In the genomic region with DNA sequence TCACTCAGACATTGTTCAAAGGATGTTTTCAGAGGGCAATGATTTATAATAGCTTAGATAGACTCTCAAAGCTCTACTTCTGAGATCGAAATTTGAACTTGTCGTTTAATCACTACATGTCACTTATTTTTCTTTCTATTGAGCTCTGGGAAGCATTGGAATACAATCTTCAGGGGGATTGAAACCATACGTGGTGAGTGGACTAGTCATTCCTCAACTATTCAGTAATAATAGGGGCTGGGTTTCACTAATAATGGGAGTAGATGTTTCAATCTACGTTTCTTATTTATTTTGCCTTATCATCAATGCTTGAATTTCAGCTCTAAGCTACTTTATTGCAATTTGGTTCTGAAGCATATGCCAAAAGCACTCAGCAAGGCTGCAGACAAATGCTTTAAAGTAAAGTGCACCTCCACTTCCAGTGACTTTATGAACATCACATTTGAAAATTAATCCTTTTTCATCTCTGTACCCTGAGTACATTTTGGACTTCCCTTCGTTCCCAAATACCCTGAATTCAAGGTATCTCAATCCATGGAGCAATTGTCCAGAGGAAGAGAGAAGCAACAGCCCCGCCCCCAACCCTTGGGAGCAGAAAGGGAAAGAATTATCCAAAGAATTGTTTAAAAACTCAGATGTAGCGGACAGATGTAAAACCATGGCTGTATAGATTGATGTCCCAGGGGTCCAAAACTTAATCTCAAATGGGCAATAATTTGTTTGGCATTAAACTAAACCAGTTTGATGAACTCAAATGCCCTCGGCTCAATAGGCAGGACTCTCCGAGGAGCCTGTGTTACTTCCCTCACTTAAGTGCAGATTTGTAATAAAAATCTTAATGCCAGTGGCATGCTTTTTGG, we compare ENCODE assay signal across 8 cellular contexts.
DNase-seq lines count a peak whose midpoint lies in the region; ATAC-seq, FAIRE-seq and TF ChIP-seq lines count a peak whose summit lies in the region.

No MANE protein-coding gene starts in this region.

- peak overlapping the region; percentile 98 for H3K9ac ChIP-seq in SK-N-SH

- H4K20me1 ChIP-seq in SK-N-SH (ENCODE audit: insufficient read depth), result peaks cover 9% of the 10 kb centered on the region

- H3F3A ChIP-seq in SK-N-SH (replicated peaks; ENCODE audit: insufficient read depth), result peaks cover 50% of the 10 kb centered on the region

- no peak for TF ChIP-seq EP300 in SK-N-SH (IDR thresholded peaks at IDR 0.05; ENCODE audit: borderline replicate concordance in 1 of 2, low read depth in 1 of 2, low read length in 1 of 2)

- H3K79me2 ChIP-seq in SK-N-SH (ENCODE audit: insufficient read depth), result peaks cover 33% of the 10 kb centered on the region

- H3K27ac ChIP-seq in SK-N-SH (ENCODE audit: low read depth in 2 of 2, low read length in 1 of 2) (peak overlapping the region; percentile 88 to 97), ascending aorta (peak overlapping the region; percentile 98 to 99), gastrocnemius medialis (peak overlapping the region; percentile 88 to 97 (median 93))

- FAIRE-seq in RCC 7860 (lab: Jason Lieb, UNC), result no peak

- no peaks in the 10 kb centered on the region for H3K9me2 ChIP-seq in SK-N-SH

- ATAC-seq in SK-N-SH treated with all-trans-retinoic acid at 6 μM for 48 hours, result no peak
- ATAC-seq in gastrocnemius medialis, result peak in 1 of 2 donors; percentile 23
- ATAC-seq in GM21737 (IDR thresholded peaks at IDR 0.05; ENCODE audit: unreplicated experiment), result no peak

- no peaks in the 10 kb centered on the region for H3K36me3 ChIP-seq in SK-N-SH (replicated peaks in 1 of 2; ENCODE audit: control insufficient read depth in 1 of 2, insufficient read depth in 2 of 2, low read length in 1 of 2)
- no peaks in the 10 kb centered on the region for H3K36me3 ChIP-seq in ascending aorta
- H3K36me3 ChIP-seq in gastrocnemius medialis, result no peaks in the 10 kb centered on the region

- H2AFZ ChIP-seq in SK-N-SH (ENCODE audit: low read depth), result peak overlapping the region; percentile 70

- TF ChIP-seq POLR2A in gastrocnemius medialis (IDR thresholded peaks at IDR 0.05), result no peak

- TF ChIP-seq CTCF in SK-N-SH (IDR thresholded peaks at IDR 0.05) (no peak), ascending aorta (IDR thresholded peaks at IDR 0.05) (no peak), gastrocnemius medialis (IDR thresholded peaks at IDR 0.05 in 4 of 5, conservative IDR thresholded peaks at IDR 0.05 in 1 of 5) (no peak)

- H3K27me3 ChIP-seq in SK-N-SH (ENCODE audit: insufficient read depth), result no peaks in the 10 kb centered on the region
- no peaks in the 10 kb centered on the region for H3K27me3 ChIP-seq in ascending aorta
- no peaks in the 10 kb centered on the region for H3K27me3 ChIP-seq in gastrocnemius medialis

- peak; percentile 51 for DNase-seq in SK-N-SH
- peak; percentile 38 for DNase-seq in NCI-H2171 (lab: John Stamatoyannopoulos, UW)
- no peak for DNase-seq in ascending aorta (ENCODE audit: low spot score in 2 of 2)
- peak in 1 of 2 donors; percentile 31 for DNase-seq in gastrocnemius medialis
- DNase-seq in RCC 7860 (ENCODE audit: low spot score), result no peak

- WGBS in SK-N-SH (ENCODE audit: low lambda C conversion rate), result 6% methylated on average over 9 of the region's 9 CpGs

- H3K9me3 ChIP-seq in SK-N-SH (no peaks in the 10 kb centered on the region), ascending aorta (no peaks in the 10 kb centered on the region), gastrocnemius medialis (no peaks in the 10 kb centered on the region)

- intact Hi-C loops in ascending aorta (cut with DNase I), result loop anchor here (5.0 kb wide), 2 partner anchors 98 to 977 kb away; a partner anchor contains a TSS
- intact Hi-C loops in gastrocnemius medialis (cut with DNase I; ENCODE audit: low total_unique reads), result loop anchor here (1.0 to 10.0 kb wide), 3 partner anchors 52 to 1320 kb away; partner anchors contain the start of genes HMGN4 and ZNF184

- TF ChIP-seq RAD21 in SK-N-SH (IDR thresholded peaks at IDR 0.05; ENCODE audit: low read length), result no peak

- POLR2A ChIA-PET in SK-N-SH (lab: Yijun Ruan, JAX), result interaction anchor here (0.9 to 7.7 kb wide), 22 partner anchors 8 to 1652 kb away, joined by 3 to 623 read pairs (median 16); a partner anchor contains a TSS

- H3K4me2 ChIP-seq in SK-N-SH, result peak overlapping the region; percentile 97

- H3K4me1 ChIP-seq in SK-N-SH (ENCODE audit: control insufficient read depth in 1 of 2, insufficient read depth in 2 of 2, low read depth in 1 of 2, low read length in 1 of 2) (no peaks in the 10 kb centered on the region; a peak in 2 of 4 replicates), ascending aorta (peaks cover 0 to 14% of the 10 kb centered on the region in 2 donors), gastrocnemius medialis (peaks cover 11 to 23% of the 10 kb centered on the region in 2 donors)

- H3K4me3 ChIP-seq in SK-N-SH (ENCODE audit: low read depth in 2 of 2, low read length in 1 of 2) (peak overlapping the region; percentile 82 to 90), ascending aorta (peak overlapping the region; percentile 86 to 91), iPS-11a (ENCODE audit: low read depth, low read length) (peak overlapping the region; percentile 25), gastrocnemius medialis (peak overlapping the region; percentile 71 to 95 (median 77))

- CTCF ChIA-PET in SK-N-SH (lab: Yijun Ruan, JAX), result interaction anchor here (3.0 kb wide), 1 partner anchor 13 kb away, joined by 8 read pairs; no protein-coding TSS in a partner anchor

- in situ Hi-C loops in gastrocnemius medialis (cut with MboI; ENCODE audit: low sequenced_read_pairs in 4 of 4), result loop anchor here in 3 of 4 donors (5.0 to 25.0 kb wide), 2 partner anchors 33 to 982 kb away; a partner anchor contains a TSS

TF ChIP-seq in SK-N-SH, 30 proteins besides CTCF, POLR2A, EP300 and RAD21 (continues in another document):
- TF ChIP-seq REST (IDR thresholded peaks at IDR 0.05; ENCODE audit: low read depth, low read length) (no peak), ELF1 (IDR thresholded peaks at IDR 0.05) (no peak)
- TF ChIP-seq, protein P1, sequence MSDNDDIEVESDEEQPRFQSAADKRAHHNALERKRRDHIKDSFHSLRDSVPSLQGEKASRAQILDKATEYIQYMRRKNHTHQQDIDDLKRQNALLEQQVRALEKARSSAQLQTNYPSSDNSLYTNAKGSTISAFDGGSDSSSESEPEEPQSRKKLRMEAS (IDR thresholded peaks at IDR 0.05; ENCODE audit: low read depth), result no peak

TF ChIP-seq in SK-N-SH treated with all-trans-retinoic acid at 6 μM for 48 hours, 23 proteins besides CTCF, POLR2A, EP300 and RAD21:
- TF ChIP-seq SNAI2 (CRISPR knock-in tag; IDR thresholded peaks at IDR 0.05) (no peak), PATZ1 (CRISPR knock-in tag; IDR thresholded peaks at IDR 0.05; ENCODE audit: borderline replicate concordance) (no peak), CSDC2 (CRISPR knock-in tag; IDR thresholded peaks at IDR 0.05) (no peak)

Comparison
In these comparisons a context has a peak if more than half of its experiments do, and no peak if none do; other contexts are left out.
1. DNase-seq: peak in SK-N-SH (single experiment) and NCI-H2171 (single experiment); none in ascending aorta (0 of 2) and RCC 7860 (single experiment).
2. H3K4me3 ChIP-seq: peak in every context shown above with its lines; median percentile 88 in ascending aorta; 86 in SK-N-SH; 77 in gastrocnemius medialis; 25 in iPS-11a.
3. Peak in every context shown above with its lines, with median percentiles within 50 percentile points of each other: H3K27ac ChIP-seq.